ENCODE assay signal across 8 cellular contexts in the genomic region with DNA sequence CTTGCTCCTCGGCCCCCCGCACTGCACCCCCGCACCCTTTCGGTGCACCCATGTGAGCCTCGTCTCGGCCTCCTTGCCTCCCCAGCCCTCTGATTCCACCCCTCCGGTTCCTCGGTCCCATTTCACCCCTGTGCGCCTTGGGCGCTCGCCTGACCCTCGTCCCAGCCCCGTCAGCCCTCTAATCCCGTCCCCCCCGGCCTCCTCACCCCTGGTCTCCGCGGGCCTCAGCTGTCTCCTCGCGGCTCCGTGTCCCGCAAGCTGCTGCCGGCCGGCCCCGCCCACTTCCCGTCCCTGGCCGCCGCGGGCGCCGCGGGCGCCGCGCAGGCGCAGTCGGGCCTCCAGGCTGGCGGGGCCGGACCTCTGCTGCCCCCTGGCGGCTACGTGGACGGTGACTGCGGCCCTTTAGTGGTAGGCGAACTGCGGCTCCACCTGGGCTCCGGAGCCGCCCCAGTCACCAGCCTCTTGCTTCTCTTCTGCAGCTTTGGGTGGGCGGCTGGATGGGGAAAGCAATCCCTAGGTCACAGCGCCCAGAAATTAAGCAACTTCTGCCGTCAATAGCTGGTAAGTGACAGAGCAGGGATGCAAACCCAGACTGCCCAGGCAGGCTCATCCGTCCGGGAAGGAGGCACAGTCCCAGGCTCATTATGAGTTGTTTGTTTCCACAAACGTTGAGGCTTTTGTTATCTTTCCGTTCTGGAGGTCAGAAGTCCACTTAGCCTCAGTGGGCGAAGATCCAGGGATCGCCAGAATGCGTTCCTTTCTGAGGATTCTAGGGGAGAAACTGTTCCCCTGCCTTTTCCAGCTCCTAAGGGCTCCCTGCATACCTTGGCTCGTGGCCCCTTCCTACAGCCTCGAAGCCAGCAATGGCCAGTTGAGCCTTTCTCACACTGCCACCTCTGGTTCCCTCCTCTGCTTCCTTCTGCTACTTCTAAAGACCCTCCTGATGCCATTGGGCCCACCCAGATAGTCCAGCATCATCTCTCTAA. TPM values are rescaled to one million over a fixed set of nuclear protein-coding genes. Genes with fewer than 3 reads are reported as not detected.
DNase-seq lines count a peak whose midpoint lies in the region; ATAC-seq and TF ChIP-seq lines count a peak whose summit lies in the region.

A gene with protein sequence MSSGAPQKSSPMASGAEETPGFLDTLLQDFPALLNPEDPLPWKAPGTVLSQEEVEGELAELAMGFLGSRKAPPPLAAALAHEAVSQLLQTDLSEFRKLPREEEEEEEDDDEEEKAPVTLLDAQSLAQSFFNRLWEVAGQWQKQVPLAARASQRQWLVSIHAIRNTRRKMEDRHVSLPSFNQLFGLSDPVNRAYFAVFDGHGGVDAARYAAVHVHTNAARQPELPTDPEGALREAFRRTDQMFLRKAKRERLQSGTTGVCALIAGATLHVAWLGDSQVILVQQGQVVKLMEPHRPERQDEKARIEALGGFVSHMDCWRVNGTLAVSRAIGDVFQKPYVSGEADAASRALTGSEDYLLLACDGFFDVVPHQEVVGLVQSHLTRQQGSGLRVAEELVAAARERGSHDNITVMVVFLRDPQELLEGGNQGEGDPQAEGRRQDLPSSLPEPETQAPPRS (minus strand): TSS at position 263 of the 986 bp plus-strand sequence. CDS start 6,800 bp downstream, outside the sequence.

- peak within 1 kb of the TSS; percentile 84 for H3K4me2 ChIP-seq in DOHH2 (ENCODE audit: low read length)

- H3K27ac ChIP-seq in DOHH2 (ENCODE audit: low read depth, low read length), result no peak within 1 kb of the TSS

- no peaks in the 10 kb centered on the region for H3F3A ChIP-seq in DOHH2 (ENCODE audit: control insufficient read depth, insufficient read depth)

- no peaks in the 10 kb centered on the region for H3K9me3 ChIP-seq in DOHH2 (ENCODE audit: control insufficient read depth, insufficient read depth, low read length)

- H3K36me3 ChIP-seq in DOHH2 (ENCODE audit: control insufficient read depth, low read length), result no peaks in the 10 kb centered on the region

- peaks cover 8% of the 10 kb centered on the region for H3K4me1 ChIP-seq in DOHH2 (ENCODE audit: control insufficient read depth, low read length)

- H3K79me2 ChIP-seq in DOHH2 (ENCODE audit: control insufficient read depth, low read length), result peaks cover 5% of the 10 kb centered on the region; the same call in 1 of the 2 replicates

- peak within 1 kb of the TSS; percentile 74 for H3K4me3 ChIP-seq in DOHH2 (ENCODE audit: low read length)

- intact Hi-C loops in T-helper 2 cell treated with Interferon-gamma antibody and Interleukin-4, amounts not matched to agents 100 ng/mL and 5 ng/mL, for 36 hours (cut with micrococcal nuclease), result loop anchor here (2.0 kb wide), 2 partner anchors 14 to 240 kb away; no protein-coding TSS in a partner anchor
- intact Hi-C loops in left ventricle myocardium superior (cut with micrococcal nuclease), result no loop called here

- H3K27me3 ChIP-seq in DOHH2 (ENCODE audit: control insufficient read depth, low read length), result no peaks in the 10 kb centered on the region

- ATAC-seq in left ventricle myocardium superior, result peak; percentile 91

- no peaks in the 10 kb centered on the region for H3K9me2 ChIP-seq in DOHH2 (replicated peaks; ENCODE audit: control insufficient read depth, low read length)

- DNase-seq in H4 (ENCODE audit: low spot score), result peak; percentile 29
- DNase-seq in NCI-H1092 (lab: John Stamatoyannopoulos, UW), result peak; percentile 72
- peak in 52 of 56 donors; percentile 21 to 90 (median 68) for DNase-seq in amygdala (lab: John Stamatoyannopoulos, UW)
- peak; percentile 94 for DNase-seq in left ventricle myocardium superior
- DNase-seq in pulmonary artery endothelial cell (ENCODE audit: low read depth, low spot score), result no peak
- DNase-seq in ureter (ENCODE audit: low spot score), result peak; percentile 87

- 0 out of 2 replicates have a peak, but pooled peaks cover 6% of the 10 kb centered on the region for H4K20me1 ChIP-seq in DOHH2 (ENCODE audit: control insufficient read depth, insufficient read depth, low read depth, low read length)

- TF ChIP-seq CTCF in DOHH2 (IDR thresholded peaks at IDR 0.05; ENCODE audit: low read depth, low read length, poor library complexity, severe bottlenecking), result peak; percentile 73

RNA-seq across cellular contexts. Expression of the gene that starts here (rescaled TPM):
- total RNA-seq in H4 (2014; rRNA removed; shearing (Covaris generic)), result 9.2 and 14.1 TPM in 2 replicates
- 15.3 and 16.8 TPM in 2 replicates for total RNA-seq in T-helper 2 cell treated with Interferon-gamma antibody and Interleukin-4, amounts not matched to agents 100 ng/mL and 5 ng/mL, for 36 hours
- total RNA-seq in left ventricle myocardium superior, result 18.5 TPM
- 156 and 200 TPM in 2 replicates for total RNA-seq in pulmonary artery endothelial cell
- total RNA-seq in ureter, result 39.9 TPM
